Comparison of ENCODE assay signal across 16 cellular contexts in the genomic region with DNA sequence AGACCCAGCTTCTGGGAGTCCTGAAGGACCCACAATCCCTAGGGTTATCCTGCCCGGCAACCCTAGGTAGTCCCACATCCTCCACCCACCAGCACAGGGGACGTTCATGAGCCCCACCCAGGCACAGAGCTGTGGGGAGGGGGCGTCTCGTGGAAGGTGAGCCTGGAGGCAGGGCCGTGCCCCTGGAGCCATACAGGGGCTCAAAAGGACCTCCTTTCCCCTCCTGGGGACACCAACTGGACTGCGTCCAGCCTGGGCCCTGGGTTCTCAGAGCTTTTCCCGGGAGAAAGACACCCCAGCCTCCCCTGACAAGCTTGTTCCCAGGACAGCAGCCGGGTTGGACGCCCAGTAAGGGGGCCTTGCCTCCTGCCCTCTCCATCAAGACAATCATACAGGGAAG.
DNase-seq lines count a peak whose midpoint lies in the region; ATAC-seq and TF ChIP-seq lines count a peak whose summit lies in the region.
"Had no signal": no experiment of that assay in that cellular context is flagged by ENCODE, and none has a peak within 500 bp of the region (broad histone marks: within the 10 kb centered on the region; RNA-seq: fewer than 3 reads in every experiment).

No MANE protein-coding gene starts in this region.

- peak; percentile 31 for DNase-seq in D341Med (ENCODE audit: low spot score)
- DNase-seq in GM03348 (ENCODE audit: low spot score) = peak; percentile 7
- peak; percentile 44 for DNase-seq in chondrocyte (ENCODE audit: low spot score)
- DNase-seq in mesenteric fat pad (ENCODE audit: low spot score) = peak; percentile 74
- DNase-seq in KG1 (lab: John Stamatoyannopoulos, UW) = no peak
- no peak for DNase-seq in H4 (ENCODE audit: low spot score)
- no peak for DNase-seq in foreskin keratinocyte
- no peak for DNase-seq in NCI-H82 (lab: John Stamatoyannopoulos, UW)
- DNase-seq: BE2C, COR-L47, H9 had no signal

- H3K9me3 Mint-ChIP-seq in chondrocyte (ENCODE audit: low read depth) = peaks cover 33% of the 10 kb centered on the region

- no peak for TF ChIP-seq CTCF in chondrocyte (IDR thresholded peaks at IDR 0.05)
- no peak for TF ChIP-seq CTCF in foreskin keratinocyte (conservative IDR thresholded peaks at IDR 0.05)

- no peak overlapping the region for H3K27ac Mint-ChIP-seq in chondrocyte (ENCODE audit: unreplicated experiment)
- H3K27ac Mint-ChIP-seq: CD8-positive, alpha-beta T cell; GM23338; H9 had no signal

- no peaks in the 10 kb centered on the region for H3K27me3 ChIP-seq in foreskin keratinocyte

- peaks cover 7% of the 10 kb centered on the region for H3K36me3 Mint-ChIP-seq in chondrocyte (ENCODE audit: low read depth)
- H3K36me3 Mint-ChIP-seq: CD8-positive, alpha-beta T cell had no signal

- H3K4me3 Mint-ChIP-seq in chondrocyte (ENCODE audit: unreplicated experiment) = no peak overlapping the region
- H3K4me3 Mint-ChIP-seq: CD8-positive, alpha-beta T cell; GM23338; H9 had no signal

- H3K27me3 Mint-ChIP-seq in chondrocyte (ENCODE audit: low read depth) = peaks cover 11% of the 10 kb centered on the region

- no peak for ATAC-seq in foreskin keratinocyte
- ATAC-seq: A549; CD8-positive, alpha-beta T cell; GM12878; GM23338 had no signal

- no peaks in the 10 kb centered on the region for H3K4me1 ChIP-seq in foreskin keratinocyte
- H3K4me1 ChIP-seq: A549, BE2C had no signal

- no peak overlapping the region for H3K27ac ChIP-seq in foreskin keratinocyte
- H3K27ac ChIP-seq: A549, C4-2B had no signal

- no peaks in the 10 kb centered on the region for H3K4me1 Mint-ChIP-seq in chondrocyte (ENCODE audit: low read depth)
- H3K4me1 Mint-ChIP-seq: GM23338 had no signal

Comparison
In these comparisons a context has a peak if more than half of its experiments do, and no peak if none do; other contexts are left out.
1. DNase-seq: peak in D341Med (single experiment), GM03348 (single experiment), chondrocyte (single experiment) and mesenteric fat pad (single experiment); none in KG1 (single experiment), H4 (single experiment), foreskin keratinocyte (0 of 2) and NCI-H82 (single experiment).